In genomic region chr9:124454296-124454695, GRCh38 we compare ENCODE assay signal across 33 cellular contexts. TPM values are rescaled to one million over a fixed set of nuclear protein-coding genes. Genes with fewer than 3 reads are reported as not detected.
"Had no signal": no experiment of that assay in that cellular context is flagged by ENCODE, and none has a peak within 500 bp of the region (broad histone marks: within the 10 kb centered on the region; RNA-seq: fewer than 3 reads in every experiment).

No MANE protein-coding gene starts in this region.

- H3K9ac ChIP-seq: KMS-11 had no signal

- H3K4me1 ChIP-seq: breast epithelium, SJCRH30 had no signal

- H3K27ac ChIP-seq: body of pancreas, breast epithelium, KMS-11, SJCRH30, SK-N-MC had no signal

- H3K9me3 ChIP-seq: body of pancreas, breast epithelium, SJCRH30 had no signal

- DNase-seq: activated CD4-positive, alpha-beta memory T cell treated with anti-CD3 and anti-CD28 coated beads for 36 hours; activated CD4-positive, alpha-beta T cell treated with anti-CD3 and anti-CD28 coated beads for 4 hours; activated CD4-positive, alpha-beta T cell treated with anti-CD3 and anti-CD28 coated beads, Interleukin-2, amount 50 U/mL, for 1 hour; activated CD8-positive, alpha-beta memory T cell treated with anti-CD3 and anti-CD28 coated beads, Interleukin-2, amount 50 U/mL, for 4 hours; activated gamma-delta T cell treated with Interleukin-2 at 50 U/mL for 16 hours; activated naive CD4-positive, alpha-beta T cell treated with anti-CD3 and anti-CD28 coated beads for 36 hours; activated T-cell treated with anti-CD3 and anti-CD28 coated beads for 4 hours; activated T-cell treated with anti-CD3 and anti-CD28 coated beads, Interleukin-2, amount 50 U/mL, for 4 hours; amniotic stem cell; body of pancreas; caudate nucleus; cerebellar nuclear complex; NCI-H1105; NCI-H1417 treated with DMSO at 0.1 percent for 48 hours; NCI-H1694; NCI-H2029; NCI-H345; NCI-H524 treated with DMSO at 0.1 percent for 48 hours; SHP77; SJCRH30; T1000 had no signal

- ATAC-seq: activated CD4-positive, CD25-positive, alpha-beta regulatory T cell treated with anti-CD3 and anti-CD28 coated beads, Interleukin-2, amount 50 U/mL, for 24 hours; activated T-cell treated with anti-CD3 and anti-CD28 coated beads, Interleukin-2, amount 50 U/mL, for 4 hours; body of pancreas had no signal

- H3K4me2 ChIP-seq: KMS-11 had no signal

- H3K4me3 ChIP-seq: body of pancreas, SJCRH30, SK-N-MC had no signal

- H3K36me3 ChIP-seq: breast epithelium, SJCRH30 had no signal

RNA-seq across cellular contexts. Expression of gene ADGRD2, which starts 4.0 kb away (rescaled TPM):
- total RNA-seq: activated CD4-positive, alpha-beta memory T cell treated with anti-CD3 and anti-CD28 coated beads for 36 hours; activated naive CD4-positive, alpha-beta T cell treated with anti-CD3 and anti-CD28 coated beads for 36 hours; activated naive CD4-positive, alpha-beta T cell treated with anti-CD3 and anti-CD28 coated beads, Interleukin-2, amount 50 U/mL, for 72 hours; activated T-cell treated with anti-CD3 and anti-CD28 coated beads, Interleukin-2, amount 50 U/mL, for 4 hours; activated T-helper 1 cell treated with anti-CD3 and anti-CD28 coated beads, Interleukin-12 subunit alpha, Interleukin-12 subunit beta, Interleukin-2, Interleukin-4 antibody, amounts not matched to agents 30 ng/mL and 10 ng/mL and 1 ng/mL, durations not matched to agents 14 hours and 24 hours and 36 hours; astrocyte; body of pancreas; LHCN-M2; NCI-H460; RPMI7951; SJCRH30; T-helper 1 cell treated with Interleukin-12 subunit alpha and Interleukin-12 subunit beta and Interleukin-4 antibody, amounts not matched to agents 30 ng/mL and 1 ng/mL, for 36 hours; T-helper 2 cell treated with Interferon-gamma antibody and Interleukin-4, amounts not matched to agents 100 ng/mL and 5 ng/mL, for 36 hours had no signal

RNA-seq across cellular contexts. Expression of gene NR5A1, which starts 52.9 kb away (rescaled TPM):
- total RNA-seq: activated CD4-positive, alpha-beta memory T cell treated with anti-CD3 and anti-CD28 coated beads for 36 hours; activated naive CD4-positive, alpha-beta T cell treated with anti-CD3 and anti-CD28 coated beads for 36 hours; activated naive CD4-positive, alpha-beta T cell treated with anti-CD3 and anti-CD28 coated beads, Interleukin-2, amount 50 U/mL, for 72 hours; activated T-helper 1 cell treated with anti-CD3 and anti-CD28 coated beads, Interleukin-12 subunit alpha, Interleukin-12 subunit beta, Interleukin-2, Interleukin-4 antibody, amounts not matched to agents 30 ng/mL and 10 ng/mL and 1 ng/mL, durations not matched to agents 14 hours and 24 hours and 36 hours; astrocyte; body of pancreas; breast epithelium; LHCN-M2; NCI-H460; RPMI7951; SJCRH30; T-helper 1 cell treated with Interleukin-12 subunit alpha and Interleukin-12 subunit beta and Interleukin-4 antibody, amounts not matched to agents 30 ng/mL and 1 ng/mL, for 36 hours; T-helper 2 cell treated with Interferon-gamma antibody and Interleukin-4, amounts not matched to agents 100 ng/mL and 5 ng/mL, for 36 hours had no signal
